24 cellular contexts compared by ENCODE assay signal in genomic region chr7:147578196-147578595, GRCh38.
DNase-seq lines count a peak whose midpoint lies in the region; ATAC-seq and TF ChIP-seq lines count a peak whose summit lies in the region.
"Had no signal": no experiment of that assay in that cellular context is flagged by ENCODE, and none has a peak within 500 bp of the region (broad histone marks: within the 10 kb centered on the region; RNA-seq: fewer than 3 reads in every experiment).

No MANE protein-coding gene starts in this region.

- H2AFZ ChIP-seq in PC-3 (ENCODE audit: low read length) = no peak overlapping the region

- H3K36me3 Mint-ChIP-seq in MCF 10A (ENCODE audit: insufficient read depth, unreplicated experiment) = no peaks in the 10 kb centered on the region
- H3K36me3 Mint-ChIP-seq: CD4-positive, CD25-positive, alpha-beta regulatory T cell had no signal

- H3K27me3 Mint-ChIP-seq in MCF 10A (ENCODE audit: insufficient read depth, unreplicated experiment) = peaks cover 57% of the 10 kb centered on the region
- H3K27me3 Mint-ChIP-seq: CD4-positive, CD25-positive, alpha-beta regulatory T cell had no signal

- peak; percentile 9 for DNase-seq in MCF 10A (ENCODE audit: unreplicated experiment)
- no peak for DNase-seq in breast epithelium (ENCODE audit: low spot score in 2 of 2)
- peak; percentile 77 for DNase-seq in PC-3
- peak; percentile 33 for DNase-seq in epithelial cell of esophagus (ENCODE audit: low read depth)
- DNase-seq in stromal cell of bone marrow (ENCODE audit: low read depth) = peak; percentile 10
- DNase-seq in upper lobe of right lung = no peak
- no peak for DNase-seq in activated CD4-positive, alpha-beta T cell treated with anti-CD3 and anti-CD28 coated beads for 4 hours
- DNase-seq: CD4-positive, CD25-positive, alpha-beta regulatory T cell; DMS153; DND-41; H7; HFFc6; KBM-7; MM.1S; NCI-H2029; NCI-H446 treated with DMSO at 0.1 percent for 48 hours; NCI-H526; NCI-H82; RPMI8226; SHP77 had no signal

- no peak overlapping the region for H3K4me3 ChIP-seq in breast epithelium
- no peak overlapping the region for H3K4me3 ChIP-seq in PC-3 (ENCODE audit: low read length)
- no peak overlapping the region for H3K4me3 ChIP-seq in epithelial cell of esophagus (ENCODE audit: low read length)
- no peak overlapping the region for H3K4me3 ChIP-seq in upper lobe of right lung
- H3K4me3 ChIP-seq: BLaER1, GM12878 had no signal

- H3K9ac ChIP-seq in PC-3 (ENCODE audit: low read length) = 0 out of 2 replicates have a peak overlapping the region, but pooled peaks have one; percentile 9
- H3K9ac ChIP-seq: BLaER1 had no signal

- H3K4me3 Mint-ChIP-seq in MCF 10A (ENCODE audit: unreplicated experiment) = no peak overlapping the region
- H3K4me3 Mint-ChIP-seq: CD4-positive, CD25-positive, alpha-beta regulatory T cell; HFFc6 had no signal

- ATAC-seq in PC-3 (peak; percentile 62), upper lobe of right lung (no peak), GM21825 (IDR thresholded peaks at IDR 0.05; ENCODE audit: unreplicated experiment) (no peak)
- ATAC-seq: GM12878 had no signal

- no peaks in the 10 kb centered on the region for H3K9me3 Mint-ChIP-seq in MCF 10A (ENCODE audit: unreplicated experiment)

- H3K4me2 ChIP-seq in PC-3 (ENCODE audit: low read length) = peak overlapping the region; percentile 59
- H3K4me2 ChIP-seq: BLaER1 had no signal

- intact Hi-C loops in MCF 10A (cut with micrococcal nuclease) (no loop called here), breast epithelium (cut with DNase I; ENCODE audit: low total_unique reads) (loop anchor here (5.0 kb wide), 1 partner anchor 119 kb away; no protein-coding TSS in a partner anchor), PC-3 (cut with micrococcal nuclease) (loop anchor here (2.0 to 5.0 kb wide), 3 partner anchors 67 to 301 kb away; no protein-coding TSS in a partner anchor), upper lobe of right lung (cut with DNase I) (no loop called here)

- H3K4me1 Mint-ChIP-seq in MCF 10A (ENCODE audit: insufficient read depth, unreplicated experiment) = no peaks in the 10 kb centered on the region
- H3K4me1 Mint-ChIP-seq: CD4-positive, CD25-positive, alpha-beta regulatory T cell had no signal

- H3K27me3 ChIP-seq in breast epithelium = no peaks in the 10 kb centered on the region
- no peaks in the 10 kb centered on the region for H3K27me3 ChIP-seq in PC-3 (ENCODE audit: low read length)
- no peaks in the 10 kb centered on the region for H3K27me3 ChIP-seq in upper lobe of right lung
- H3K27me3 ChIP-seq: BLaER1 had no signal

- H3K9me2 ChIP-seq in PC-3 (replicated peaks; ENCODE audit: low read length) = no peaks in the 10 kb centered on the region

- BruUV-seq in MCF 10A (replicated peaks; lab: Mats Ljungman, UMichigan) (no TSS peak), PC-3 (replicated peaks; lab: Mats Ljungman, UMichigan) (no TSS peak)

- POLR2A ChIA-PET in MCF 10A (lab: Yijun Ruan, JAX) (no interaction called here), PC-3 (lab: Charles Lee; ENCODE audit: unreplicated experiment) (no interaction called here)

- H3K79me2 ChIP-seq in PC-3 (ENCODE audit: low read length) = no peaks in the 10 kb centered on the region

- H3K4me1 ChIP-seq in breast epithelium (no peaks in the 10 kb centered on the region), PC-3 (ENCODE audit: insufficient read depth, low read length) (peaks cover 38% of the 10 kb centered on the region), upper lobe of right lung (no peaks in the 10 kb centered on the region)
- H3K4me1 ChIP-seq: BLaER1 had no signal

- no peaks in the 10 kb centered on the region for H3K9me3 ChIP-seq in breast epithelium
- H3K9me3 ChIP-seq in PC-3 (ENCODE audit: low read length) = 0 out of 2 replicates have a peak, but pooled peaks cover 4% of the 10 kb centered on the region
- H3K9me3 ChIP-seq in upper lobe of right lung = no peaks in the 10 kb centered on the region
- H3K9me3 ChIP-seq: BLaER1 had no signal

- no peak overlapping the region for H3K27ac ChIP-seq in breast epithelium
- H3K27ac ChIP-seq in PC-3 (ENCODE audit: low read length) = peak overlapping the region; percentile 42
- no peak overlapping the region for H3K27ac ChIP-seq in upper lobe of right lung
- H3K27ac ChIP-seq: 22Rv1, BLaER1 had no signal

- H3K27ac Mint-ChIP-seq in MCF 10A (ENCODE audit: low read depth, unreplicated experiment) = no peak overlapping the region
- H3K27ac Mint-ChIP-seq: CD4-positive, CD25-positive, alpha-beta regulatory T cell; HFFc6 had no signal

- no peaks in the 10 kb centered on the region for H4K20me1 ChIP-seq in PC-3 (ENCODE audit: low read length)
- H4K20me1 ChIP-seq: BLaER1 had no signal

- TF ChIP-seq CTCF in MCF 10A (IDR thresholded peaks at IDR 0.05; ENCODE audit: unreplicated experiment) (no peak), breast epithelium (IDR thresholded peaks at IDR 0.05) (no peak), PC-3 (conservative IDR thresholded peaks at IDR 0.05; ENCODE audit: low read depth, low read length) (no peak), epithelial cell of esophagus (IDR thresholded peaks at IDR 0.05; ENCODE audit: insufficient read depth, low read depth, low read length, missing control alignments) (no peak), upper lobe of right lung (IDR thresholded peaks at IDR 0.05) (no peak)

- CTCF ChIA-PET in MCF 10A (lab: Yijun Ruan, JAX) (no interaction called here), PC-3 (lab: Charles Lee) (no interaction called here)

- no peaks in the 10 kb centered on the region for H3K36me3 ChIP-seq in breast epithelium
- no peaks in the 10 kb centered on the region for H3K36me3 ChIP-seq in PC-3 (ENCODE audit: low read depth, low read length)
- no peaks in the 10 kb centered on the region for H3K36me3 ChIP-seq in upper lobe of right lung
- H3K36me3 ChIP-seq: BLaER1 had no signal

- no peak for TF ChIP-seq POLR2A in breast epithelium (IDR thresholded peaks at IDR 0.05)

- H3F3A ChIP-seq in PC-3 (ENCODE audit: low read length, unreplicated experiment) = no peaks in the 10 kb centered on the region

Comparison
In these comparisons a context has a peak if more than half of its experiments do, and no peak if none do; other contexts are left out.
1. DNase-seq: peak in MCF 10A (single experiment), PC-3 (single experiment), epithelial cell of esophagus (single experiment) and stromal cell of bone marrow (single experiment); none in breast epithelium (0 of 2), upper lobe of right lung (single experiment) and activated CD4-positive, alpha-beta T cell treated with anti-CD3 and anti-CD28 coated beads for 4 hours (0 of 2).
2. intact Hi-C loops: an anchor here in breast epithelium (5.0 kb wide) and PC-3 (2.0 to 5.0 kb wide); none called in MCF 10A and upper lobe of right lung.